Comparison of ENCODE assay signal across 1 cellular context in the genomic region with DNA sequence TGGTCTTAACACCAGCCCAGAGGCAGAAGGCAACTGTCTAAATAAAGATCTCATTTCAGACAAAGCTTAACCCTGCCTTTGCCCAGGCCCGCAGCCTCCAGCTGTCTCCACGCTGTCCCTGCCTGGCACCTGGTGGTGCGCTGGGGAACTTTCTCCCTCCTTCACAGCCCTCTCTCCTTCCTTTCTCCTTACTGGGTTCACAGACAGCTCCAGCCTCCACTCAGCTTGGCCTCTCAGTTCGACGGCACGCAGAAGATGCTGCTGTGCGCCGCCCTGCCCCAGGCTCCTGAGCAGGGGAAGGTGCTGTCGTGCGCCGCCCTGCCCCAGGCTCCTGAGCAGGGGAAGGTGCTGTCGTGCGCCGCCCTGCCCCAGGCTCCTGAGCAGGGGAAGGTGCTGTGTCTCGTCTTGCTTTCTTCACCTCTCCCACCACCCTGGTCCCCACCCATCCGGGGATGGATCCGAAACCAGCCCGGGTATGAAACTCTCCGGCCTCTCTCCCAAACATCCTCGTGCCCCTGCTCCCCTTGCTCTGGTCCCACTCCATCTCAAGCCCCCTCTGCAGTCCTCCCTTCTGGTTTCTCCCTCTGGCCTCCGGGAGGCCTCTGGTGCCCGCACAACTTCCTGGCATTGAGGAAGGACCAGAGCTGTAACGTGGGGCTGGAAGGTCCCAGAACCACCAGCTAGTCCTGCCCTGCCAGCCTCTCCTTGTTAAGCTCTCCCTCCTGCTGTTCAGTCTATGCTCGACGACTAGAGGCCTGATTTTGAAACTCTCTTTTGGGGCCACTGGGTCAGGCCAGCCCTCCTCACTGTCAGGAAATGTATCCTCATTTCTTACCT.
TF ChIP-seq lines count a peak whose summit lies in the region.

No MANE protein-coding gene starts in this region.

TF ChIP-seq in GM23338, 12 proteins besides CTCF, POLR2A, EP300 and RAD21 (continued from another document):
- TF ChIP-seq ZNF462 (CRISPR knock-in tag; IDR thresholded peaks at IDR 0.05) = no peak
- TF ChIP-seq CREB1 (CRISPR knock-in tag; IDR thresholded peaks at IDR 0.05; ENCODE audit: low read depth) = no peak
TF ChIP-seq in GM23338: peak in this region for 0.
